In the genomic region with DNA sequence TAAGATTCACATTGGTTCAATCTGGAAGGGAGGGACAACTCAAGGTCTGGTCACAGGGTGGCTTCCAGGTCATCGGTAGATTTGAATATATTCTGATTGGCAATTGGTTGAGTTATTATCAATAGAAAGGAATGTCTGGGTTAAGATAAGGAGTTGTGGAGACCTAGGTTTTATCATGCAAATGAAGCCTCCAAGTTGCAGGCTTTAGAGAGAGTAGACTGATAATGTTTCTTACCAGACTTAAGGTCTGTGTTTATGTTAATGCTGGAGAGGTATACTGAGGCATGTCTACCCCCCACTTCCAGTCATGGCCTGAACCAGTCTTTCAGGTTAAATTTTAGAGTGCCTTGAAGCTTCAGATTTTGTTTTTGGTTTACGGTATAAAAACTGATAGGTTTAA, we compare ENCODE assay signal across 1 cellular context.
TF ChIP-seq lines count a peak whose summit lies in the region.

No MANE protein-coding gene starts in this region.

TF ChIP-seq in K562, 482 proteins besides CTCF, POLR2A, EP300 and RAD21:
- no peak for TF ChIP-seq CHD2 (IDR thresholded peaks at IDR 0.05; ENCODE audit: low read depth, low read length)
- peak; percentile 19 for TF ChIP-seq CBFA2T3 (IDR thresholded peaks at IDR 0.05)
- TF ChIP-seq RCOR1 (IDR thresholded peaks at IDR 0.05; ENCODE audit: borderline replicate concordance in 1 of 2, low read depth in 2 of 2, low read length in 2 of 2) = no peak
- TF ChIP-seq JUNB (CRISPR knock-in tag; conservative IDR thresholded peaks at IDR 0.05) = no peak
